9 cellular contexts compared by ENCODE assay signal in genomic region chr11:64746486-64746885, GRCh38. TPM values are rescaled to one million over a fixed set of nuclear protein-coding genes. Genes with fewer than 3 reads are reported as not detected.
DNase-seq lines count a peak whose midpoint lies in the region; ATAC-seq, FAIRE-seq and TF ChIP-seq lines count a peak whose summit lies in the region.
"Had no signal": no experiment of that assay in that cellular context is flagged by ENCODE, and none has a peak within 500 bp of the region (broad histone marks: within the 10 kb centered on the region; RNA-seq: fewer than 3 reads in every experiment).

No MANE protein-coding gene starts in this region.

- H3K27ac Mint-ChIP-seq in GM23338 (no peak overlapping the region), WTC11 (no peak overlapping the region)

- H3K9me3 ChIP-seq in kidney (ENCODE audit: control insufficient read depth in 1 of 2, low read length in 2 of 2) (no peaks in the 10 kb centered on the region), stomach (no peaks in the 10 kb centered on the region)

- no peak overlapping the region for H3K9ac ChIP-seq in kidney (ENCODE audit: low read length in 2 of 2)

- H3K4me3 ChIP-seq in GM23338, result peak overlapping the region; percentile 81
- H3K4me3 ChIP-seq in kidney (ENCODE audit: low read length in 2 of 2), result no peak overlapping the region
- H3K4me3 ChIP-seq in stomach, result peak overlapping the region in 1 of 4 donors; percentile 56

- H3K9me2 ChIP-seq in GM23338 (ENCODE audit: insufficient read depth), result no peaks in the 10 kb centered on the region

- peaks cover 15% of the 10 kb centered on the region for H3F3A ChIP-seq in GM23338 (replicated peaks; ENCODE audit: low read depth)

- H3K36me3 Mint-ChIP-seq in GM23338 (ENCODE audit: low read depth) (no peaks in the 10 kb centered on the region), WTC11 (no peaks in the 10 kb centered on the region)

- no peak for TF ChIP-seq POLR2A in stomach (IDR thresholded peaks at IDR 0.05)

- H3K4me1 ChIP-seq in GM23338 (ENCODE audit: insufficient read depth), result peaks cover 6% of the 10 kb centered on the region; the same call in 1 of the 2 replicates
- H3K4me1 ChIP-seq in kidney (ENCODE audit: control insufficient read depth in 1 of 2, insufficient read depth in 1 of 2, low read depth in 1 of 2, low read length in 2 of 2), result peaks cover 3 to 10% of the 10 kb centered on the region in 2 donors
- H3K4me1 ChIP-seq in stomach, result peaks cover 43 to 49% (median 46%) of the 10 kb centered on the region in 4 donors

- H4K20me1 ChIP-seq in GM23338 (replicated peaks; ENCODE audit: insufficient read depth), result no peaks in the 10 kb centered on the region

- H3K4me1 Mint-ChIP-seq in GM23338 (peaks cover 13% of the 10 kb centered on the region), WTC11 (peaks cover 16% of the 10 kb centered on the region)

- POLR2A ChIA-PET in WTC11 (lab: Charles Lee), result interaction anchor here (0.5 to 2.1 kb wide), 2 partner anchors 13 to 24 kb away, joined by 5 to 10 read pairs; partner anchors contain the start of gene PYGM

- CTCF ChIA-PET in WTC11 (lab: Charles Lee), result interaction anchor here (1.5 to 2.3 kb wide), 4 partner anchors 13 to 102 kb away, joined by 5 to 13 read pairs (median 9); partner anchors contain the start of genes PYGM and SF1

- H3K27me3 Mint-ChIP-seq in GM23338 (ENCODE audit: insufficient read depth, low read depth, poor library complexity), result peaks cover 20% of the 10 kb centered on the region
- peaks cover 22% of the 10 kb centered on the region for H3K27me3 Mint-ChIP-seq in WTC11 (ENCODE audit: low read depth)

- TF ChIP-seq CTCF in GM23338 (conservative IDR thresholded peaks at IDR 0.05; ENCODE audit: low read depth in 2 of 2) (no peak), WTC11 (IDR thresholded peaks at IDR 0.05) (no peak), kidney (IDR thresholded peaks at IDR 0.05; ENCODE audit: borderline replicate concordance, extremely low read depth, insufficient read depth) (no peak), stomach (IDR thresholded peaks at IDR 0.05) (no peak)

- H3K4me3 Mint-ChIP-seq in GM23338 (peak overlapping the region; percentile 48; the same call in 2 of the 3 replicates), WTC11 (peak overlapping the region; percentile 46)

- H3K9me3 Mint-ChIP-seq in GM23338 (no peaks in the 10 kb centered on the region; the same call in 2 of the 3 replicates), WTC11 (no peaks in the 10 kb centered on the region)

- no peak for ATAC-seq in GM23338
- no peak for ATAC-seq in WTC11
- ATAC-seq in GM21717 (IDR thresholded peaks at IDR 0.05; ENCODE audit: unreplicated experiment), result no peak

- no peak for DNase-seq in GM23338 (ENCODE audit: low spot score)
- no peak for DNase-seq in WTC11 (ENCODE audit: low spot score)
- peak; percentile 76 for DNase-seq in kidney
- DNase-seq in stomach, result no peak
- no peak for DNase-seq in amygdala (lab: John Stamatoyannopoulos, UW)
- DNase-seq in NCI-H2171 (lab: John Stamatoyannopoulos, UW), result no peak
- DNase-seq in NCI-H524 treated with DMSO at 0.1 percent for 48 hours (lab: John Stamatoyannopoulos, UW), result no peak
- DNase-seq: NCI-H748 treated with DMSO at 0.1 percent for 48 hours had no signal

- no peaks in the 10 kb centered on the region for H3K79me2 ChIP-seq in GM23338 (replicated peaks; ENCODE audit: insufficient read depth)

- H3K36me3 ChIP-seq in GM23338 (ENCODE audit: insufficient read depth), result no peaks in the 10 kb centered on the region
- no peaks in the 10 kb centered on the region for H3K36me3 ChIP-seq in kidney (ENCODE audit: control insufficient read depth in 1 of 2, insufficient read depth in 2 of 2, low read length in 2 of 2)
- peaks cover 0 to 18% (median 9%) of the 10 kb centered on the region in 4 donors for H3K36me3 ChIP-seq in stomach

- H3K27ac ChIP-seq in GM23338 (ENCODE audit: low read depth) (no peak overlapping the region), kidney (ENCODE audit: low read depth in 2 of 2, low read length in 2 of 2) (peak overlapping the region; percentile 49 to 92), stomach (peak overlapping the region; percentile 48 to 93 (median 91))

- intact Hi-C loops in kidney (cut with DNase I), result no loop called here
- intact Hi-C loops in stomach (cut with DNase I; ENCODE audit: low total_unique reads), result no loop called here

- FAIRE-seq in kidney (lab: Jason Lieb, UNC), result no peak

- TF ChIP-seq EP300 in stomach (IDR thresholded peaks at IDR 0.05), result no peak

- no peak overlapping the region for H2AFZ ChIP-seq in GM23338

- 73 to 80% (median 77%) methylated on average over 5 to 10 of the region's 10 CpGs for WGBS in stomach, 5 donors

- H3K27me3 ChIP-seq in GM23338 (ENCODE audit: insufficient read depth) (peaks cover 27% of the 10 kb centered on the region), stomach (peaks cover 0 to 48% (median 45%) of the 10 kb centered on the region in 3 donors)

- peak overlapping the region; percentile 98 for H3K4me2 ChIP-seq in GM23338

TF ChIP-seq in WTC11, 78 proteins besides CTCF, POLR2A, EP300 and RAD21:
- TF ChIP-seq, protein P1, sequence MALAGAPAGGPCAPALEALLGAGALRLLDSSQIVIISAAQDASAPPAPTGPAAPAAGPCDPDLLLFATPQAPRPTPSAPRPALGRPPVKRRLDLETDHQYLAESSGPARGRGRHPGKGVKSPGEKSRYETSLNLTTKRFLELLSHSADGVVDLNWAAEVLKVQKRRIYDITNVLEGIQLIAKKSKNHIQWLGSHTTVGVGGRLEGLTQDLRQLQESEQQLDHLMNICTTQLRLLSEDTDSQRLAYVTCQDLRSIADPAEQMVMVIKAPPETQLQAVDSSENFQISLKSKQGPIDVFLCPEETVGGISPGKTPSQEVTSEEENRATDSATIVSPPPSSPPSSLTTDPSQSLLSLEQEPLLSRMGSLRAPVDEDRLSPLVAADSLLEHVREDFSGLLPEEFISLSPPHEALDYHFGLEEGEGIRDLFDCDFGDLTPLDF (CRISPR knock-in tag; IDR thresholded peaks at IDR 0.05), result no peak
- TF ChIP-seq ZNF138 (CRISPR knock-in tag; conservative IDR thresholded peaks at IDR 0.05) (no peak), JAZF1 (CRISPR knock-in tag; IDR thresholded peaks at IDR 0.05) (no peak)

RNA-seq across cellular contexts. Expression of gene RASGRP2, which starts 2.5 kb away (rescaled TPM):
- total RNA-seq in GM23338 (2014; rRNA removed; shearing (Covaris generic)), result 30.1 and 34.4 TPM in 2 replicates
- polyA plus RNA-seq in GM23338 (2016; fragmentation: Nextera tagmentation; extraction: Ambion mirVana) (50.4 and 60.5 TPM in 2 replicates), kidney (ENCODE audit: insufficient read depth, low read depth, low replicate concordance) (14.1 TPM), stomach (10 to 100 TPM in 1 of 3 donors, 1 to 10 TPM in 2; 7.2 to 20.6 (median 8.2) TPM)
- total RNA-seq in WTC11 (2021) (31.9 to 41.5 TPM (median 40.3 TPM) in 3 replicates), kidney (42.6 TPM), stomach (10 to 100 TPM in 3 of 5 donors, 1 to 10 TPM in 2; 5.3 to 60.8 (median 13.4) TPM)

RNA-seq across cellular contexts. Expression of gene PYGM, which starts 13.3 kb away (rescaled TPM):
- total RNA-seq in GM23338 (2014; rRNA removed; shearing (Covaris generic)), result 3.9 and 4.4 TPM in 2 replicates
- polyA plus RNA-seq in GM23338 (2016; fragmentation: Nextera tagmentation; extraction: Ambion mirVana) (1.5 and 2.8 TPM in 2 replicates), kidney (ENCODE audit: insufficient read depth, low read depth, low replicate concordance) (2.5 TPM), stomach (1 to 10 TPM in 2 of 3 donors, under 1 TPM in 1; 0.37 to 3.5 (median 3.1) TPM)
- total RNA-seq in WTC11 (2021) (6.6 to 8.7 TPM (median 8.2 TPM) in 3 replicates), kidney (8.6 TPM), stomach (1 to 10 TPM in 2 of 5 donors, under 1 TPM in 2, not detected in 1; 0.58 to 2.0 (median 1.4) TPM)

RNA-seq across cellular contexts. Expression of gene NRXN2, which starts 23.5 kb away (rescaled TPM):
- 17.0 and 22.1 TPM in 2 replicates for total RNA-seq in GM23338 (2014; rRNA removed; shearing (Covaris generic))
- polyA plus RNA-seq in GM23338 (2016; fragmentation: Nextera tagmentation; extraction: Ambion mirVana) (3.4 and 5.7 TPM in 2 replicates), kidney (ENCODE audit: insufficient read depth, low read depth, low replicate concordance) (22.0 TPM), stomach (1 to 10 TPM in 1 of 3 donors, under 1 TPM in 1, not detected in 1; 0.93 to 1.4 TPM)
- total RNA-seq in WTC11 (2021) (8.0 to 10.4 TPM (median 8.6 TPM) in 3 replicates), kidney (13.3 TPM), stomach (10 to 100 TPM in 1 of 5 donors, under 1 TPM in 1, not detected in 3; 0.14 to 16.9 TPM)

RNA-seq across cellular contexts. Expression of gene SF1, which starts 31.9 kb away (rescaled TPM):
- total RNA-seq in GM23338 (2014; rRNA removed; shearing (Covaris generic)), result 235 and 252 TPM in 2 replicates
- 76.9 and 82.9 TPM in 2 replicates for polyA plus RNA-seq in GM23338 (2016; fragmentation: Nextera tagmentation; extraction: Ambion mirVana)
- total RNA-seq in WTC11 (2021), result 285 to 314 TPM (median 300 TPM) in 3 replicates
- total RNA-seq in kidney, result 320 TPM
- 87.5 TPM for polyA plus RNA-seq in kidney (ENCODE audit: insufficient read depth, low read depth, low replicate concordance)
- 100 to 1,000 TPM; 235 to 341 (median 279) TPM for total RNA-seq in stomach
- polyA plus RNA-seq in stomach, result 10 to 100 TPM; 57.5 to 72.1 (median 63.4) TPM

RNA-seq across cellular contexts. Expression of gene MAP4K2, which starts 56.5 kb away (rescaled TPM):
- total RNA-seq in GM23338 (2014; rRNA removed; shearing (Covaris generic)), result 32.3 and 42.6 TPM in 2 replicates
- polyA plus RNA-seq in GM23338 (2016; fragmentation: Nextera tagmentation; extraction: Ambion mirVana), result 9.9 and 11.2 TPM in 2 replicates
- 24.5 to 31.6 TPM (median 28.3 TPM) in 3 replicates for total RNA-seq in WTC11 (2021)
- 12.5 TPM for total RNA-seq in kidney
- 15.4 TPM for polyA plus RNA-seq in kidney (ENCODE audit: insufficient read depth, low read depth, low replicate concordance)
- total RNA-seq in stomach, result 10 to 100 TPM in 2 of 5 donors, 1 to 10 TPM in 3; 2.3 to 66.9 (median 9.0) TPM
- polyA plus RNA-seq in stomach, result 10 to 100 TPM; 13.0 to 20.9 (median 13.8) TPM
